15 cellular contexts compared by ENCODE assay signal in genomic region chr14:68251766-68252100, GRCh38.
A peak's percentile ranks its signal among the peaks of the same experiment; 100 is the strongest.
DNase-seq lines count a peak whose midpoint lies in the region; ATAC-seq and TF ChIP-seq lines count a peak whose summit lies in the region.
"Had no signal": no experiment of that assay in that cellular context is flagged by ENCODE, and none has a peak within 500 bp of the region (broad histone marks: within the 10 kb centered on the region; RNA-seq: fewer than 3 reads in every experiment).

No MANE protein-coding gene starts in this region.

- intact Hi-C loops in natural killer cell (cut with micrococcal nuclease) (loop anchor here (10.0 kb wide), 2 partner anchors 153 to 307 kb away; no protein-coding TSS in a partner anchor), breast epithelium (cut with DNase I; ENCODE audit: low total_unique reads) (no loop called here), head of caudate nucleus (cut with DNase I) (no loop called here)

- no peaks in the 10 kb centered on the region for H3K36me3 Mint-ChIP-seq in natural killer cell
- H3K36me3 Mint-ChIP-seq in natural killer cell treated with Interleukin-12 subunit alpha and Interleukin-12 subunit beta and Interleukin-15 and Interleukin-18, amount 100 ng/mL, for 72 hours: no peaks in the 10 kb centered on the region
- no peaks in the 10 kb centered on the region for H3K36me3 Mint-ChIP-seq in progenitor cell of endocrine pancreas (ENCODE audit: insufficient read depth)

- no peaks in the 10 kb centered on the region for H3K27me3 ChIP-seq in breast epithelium

- no peak for TF ChIP-seq CTCF in natural killer cell (IDR thresholded peaks at IDR 0.05)
- no peak for TF ChIP-seq CTCF in breast epithelium (IDR thresholded peaks at IDR 0.05)
- TF ChIP-seq CTCF in progenitor cell of endocrine pancreas (IDR thresholded peaks at IDR 0.05; ENCODE audit: unreplicated experiment): no peak

- H3K27me3 Mint-ChIP-seq in natural killer cell (ENCODE audit: low read depth in 2 of 2) (no peaks in the 10 kb centered on the region), progenitor cell of endocrine pancreas (no peaks in the 10 kb centered on the region)
- H3K27me3 Mint-ChIP-seq in natural killer cell treated with Interleukin-12 subunit alpha and Interleukin-12 subunit beta and Interleukin-15 and Interleukin-18, amount 100 ng/mL, for 72 hours: no peaks in the 10 kb centered on the region

- no peaks in the 10 kb centered on the region for H3K36me3 ChIP-seq in breast epithelium

- peaks cover 13 to 31% of the 10 kb centered on the region in 2 donors for H3K4me1 Mint-ChIP-seq in natural killer cell
- peaks cover 23 to 34% of the 10 kb centered on the region in 2 donors for H3K4me1 Mint-ChIP-seq in natural killer cell treated with Interleukin-12 subunit alpha and Interleukin-12 subunit beta and Interleukin-15 and Interleukin-18, amount 100 ng/mL, for 72 hours (ENCODE audit: low read depth in 2 of 2)
- peaks cover 86% of the 10 kb centered on the region for H3K4me1 Mint-ChIP-seq in progenitor cell of endocrine pancreas (ENCODE audit: low read depth)

- peaks cover 11 to 42% of the 10 kb centered on the region in 2 donors for H3K4me1 ChIP-seq in breast epithelium

- peak overlapping the region; percentile 22 to 90 for H3K27ac ChIP-seq in breast epithelium

- H3K9me3 Mint-ChIP-seq in natural killer cell: no peaks in the 10 kb centered on the region
- H3K9me3 Mint-ChIP-seq in natural killer cell treated with Interleukin-12 subunit alpha and Interleukin-12 subunit beta and Interleukin-15 and Interleukin-18, amount 100 ng/mL, for 72 hours: no peaks in the 10 kb centered on the region
- H3K9me3 Mint-ChIP-seq in progenitor cell of endocrine pancreas (ENCODE audit: low read depth): no peaks in the 10 kb centered on the region

- peak overlapping the region; percentile 37 to 43 for H3K27ac Mint-ChIP-seq in natural killer cell
- peak overlapping the region in 1 of 2 donors; percentile 52 for H3K27ac Mint-ChIP-seq in natural killer cell treated with Interleukin-12 subunit alpha and Interleukin-12 subunit beta and Interleukin-15 and Interleukin-18, amount 100 ng/mL, for 72 hours
- peak overlapping the region; percentile 76 for H3K27ac Mint-ChIP-seq in progenitor cell of endocrine pancreas

- H3K4me3 Mint-ChIP-seq in natural killer cell (no peak overlapping the region), progenitor cell of endocrine pancreas (ENCODE audit: low read depth) (no peak overlapping the region)
- no peak overlapping the region for H3K4me3 Mint-ChIP-seq in natural killer cell treated with Interleukin-12 subunit alpha and Interleukin-12 subunit beta and Interleukin-15 and Interleukin-18, amount 100 ng/mL, for 72 hours

- DNase-seq in natural killer cell (no peak), breast epithelium (ENCODE audit: low spot score in 2 of 2) (no peak), progenitor cell of endocrine pancreas (ENCODE audit: low spot score, unreplicated experiment) (no peak), head of caudate nucleus (no peak), Kasumi-1 (lab: John Stamatoyannopoulos, UW) (no peak), GF-D8 (lab: John Stamatoyannopoulos, UW) (no peak)
- no peak for DNase-seq in natural killer cell treated with Interleukin-12 subunit alpha and Interleukin-12 subunit beta and Interleukin-15 and Interleukin-18, amount 100 ng/mL, for 72 hours (ENCODE audit: low spot score)
- DNase-seq: activated CD4-positive, alpha-beta T cell treated with anti-CD3 and anti-CD28 coated beads, Interleukin-2, amount 50 U/mL, for 1 hour; central memory CD4-positive, alpha-beta T cell; EL; mucosa of descending colon; NCI-H1694; NCI-H774 had no signal

- no peak overlapping the region for H3K4me3 ChIP-seq in breast epithelium
- H3K4me3 ChIP-seq: mucosa of descending colon had no signal

- ATAC-seq in natural killer cell (no peak), HG02852 (IDR thresholded peaks at IDR 0.05; ENCODE audit: unreplicated experiment) (no peak)
- no peak for ATAC-seq in natural killer cell treated with Interleukin-12 subunit alpha and Interleukin-12 subunit beta and Interleukin-15 and Interleukin-18, amount 100 ng/mL, for 72 hours
- ATAC-seq: HepG2, mucosa of descending colon had no signal

- no peaks in the 10 kb centered on the region for H3K9me3 ChIP-seq in breast epithelium
- H3K9me3 ChIP-seq: mucosa of descending colon had no signal

- TF ChIP-seq POLR2A in breast epithelium (IDR thresholded peaks at IDR 0.05): no peak
